In the genomic region with DNA sequence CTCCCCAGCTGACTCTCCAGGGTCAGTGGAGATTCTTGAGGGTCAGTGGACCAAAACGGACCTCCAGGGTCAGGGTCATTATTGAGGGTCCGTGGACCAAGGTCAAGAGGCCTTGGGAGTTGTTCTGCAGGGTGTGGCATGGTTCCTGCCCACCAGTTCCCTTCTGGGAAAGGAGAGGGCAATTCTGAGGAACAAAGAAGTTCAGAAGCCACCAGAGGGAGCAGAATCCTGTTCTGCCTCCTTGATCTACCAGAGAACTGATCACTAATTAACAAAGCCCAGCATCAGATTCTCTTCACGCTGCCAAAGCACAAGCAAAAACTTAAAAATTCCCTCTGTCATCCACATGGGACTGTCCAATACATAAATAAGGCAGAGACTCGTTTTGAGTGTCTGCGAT, we compare ENCODE assay signal across 18 cellular contexts.
"Had no signal": no experiment of that assay in that cellular context is flagged by ENCODE, and none has a peak within 500 bp of the region (broad histone marks: within the 10 kb centered on the region; RNA-seq: fewer than 3 reads in every experiment).

No MANE protein-coding gene starts in this region.

- H3K4me2 ChIP-seq: hepatocyte had no signal

- H3K27ac ChIP-seq: foreskin keratinocyte, hepatocyte, psoas muscle, right lobe of liver, spleen, tibial artery, upper lobe of left lung, uterus had no signal

- H3K36me3 ChIP-seq: right lobe of liver, spleen, tibial artery, upper lobe of left lung, uterus had no signal

- H3K27me3 ChIP-seq: foreskin keratinocyte, right lobe of liver, tibial artery, uterus had no signal

- DNase-seq: effector memory CD8-positive, alpha-beta T cell; erythroblast; foreskin keratinocyte; kidney glomerular epithelial cell; mesendoderm; naive B cell; psoas muscle; retina; right lobe of liver; spleen; stimulated activated CD4-positive, alpha-beta T cell treated with anti-CD3 and anti-CD28 coated beads, Interleukin-15, amount 100 ng/mL, for 24 hours; stimulated activated CD4-positive, alpha-beta T cell treated with anti-CD3 and anti-CD28 coated beads, Interleukin-1b, Interleukin-23, amount 100 ng/mL, for 48 hours; stimulated activated CD4-positive, alpha-beta T cell treated with anti-CD3 and anti-CD28 coated beads, Interleukin-4, amount 100 ng/mL, for 24 hours; tibial artery; upper lobe of left lung; uterus had no signal

- H3K4me1 ChIP-seq: foreskin keratinocyte, psoas muscle, right lobe of liver, spleen, tibial artery, upper lobe of left lung, uterus had no signal

- H3K4me3 ChIP-seq: hepatocyte, psoas muscle, right lobe of liver, spleen, tibial artery, upper lobe of left lung, uterus had no signal

- H3K79me2 ChIP-seq: hepatocyte had no signal

- H2AFZ ChIP-seq: hepatocyte had no signal

- H3K9me3 ChIP-seq: psoas muscle, right lobe of liver, spleen, tibial artery, upper lobe of left lung, uterus had no signal

- ATAC-seq: effector memory CD8-positive, alpha-beta T cell; foreskin keratinocyte; right lobe of liver; stimulated activated memory B cell treated with anti-CD40 and anti-IgM and Interleukin-4, amounts not matched to agents 10 μg/mL and 1 μg/mL and 100 μg/mL, for 72 hours had no signal
